In genomic region chr6:168018664-168019063, GRCh38 we compare ENCODE assay signal across 1 cellular context.
TF ChIP-seq lines count a peak whose summit lies in the region.

No MANE protein-coding gene starts in this region.

TF ChIP-seq in H1, 55 proteins besides CTCF, POLR2A, EP300 and RAD21 (continued from another document):
- TF ChIP-seq RBBP5 (IDR thresholded peaks at IDR 0.05; ENCODE audit: borderline replicate concordance, low read depth, low read length): no peak
- TF ChIP-seq KDM4A (IDR thresholded peaks at IDR 0.05; ENCODE audit: low read depth, low read length, severe bottlenecking): no peak
- TF ChIP-seq NRF1 (IDR thresholded peaks at IDR 0.05; ENCODE audit: low read depth, low read length): no peak
- no peak for TF ChIP-seq TAF1 (IDR thresholded peaks at IDR 0.05; ENCODE audit: low read depth, low read length)
- TF ChIP-seq HDAC6 (IDR thresholded peaks at IDR 0.05; ENCODE audit: low read depth, low read length): no peak
- TF ChIP-seq CHD1 (IDR thresholded peaks at IDR 0.05; ENCODE audit: low read depth, low read length): no peak
- no peak for TF ChIP-seq TCF12 (IDR thresholded peaks at IDR 0.05; ENCODE audit: low read depth, low read length)
- TF ChIP-seq SIRT6 (IDR thresholded peaks at IDR 0.05; ENCODE audit: low read length): no peak
- TF ChIP-seq MAFK (IDR thresholded peaks at IDR 0.05; ENCODE audit: low read depth, low read length): no peak
- no peak for TF ChIP-seq ZNF274 (IDR thresholded peaks at IDR 0.05; ENCODE audit: borderline replicate concordance, extremely low read depth, low read length)
- TF ChIP-seq CREB1 (IDR thresholded peaks at IDR 0.05): no peak
- no peak for TF ChIP-seq SAP30 (IDR thresholded peaks at IDR 0.05; ENCODE audit: insufficient read depth, insufficient replicate concordance, low read length)
